Comparison of ENCODE assay signal across 1 cellular context in genomic region chr6:28648035-28648877, GRCh38.
A peak's percentile ranks its signal among the peaks of the same experiment; 100 is the strongest.
TF ChIP-seq lines count a peak whose summit lies in the region.

No MANE protein-coding gene starts in this region.

TF ChIP-seq in HepG2, 621 proteins besides CTCF, POLR2A, EP300 and RAD21 (continued from another document and continues in another):
- no peak for TF ChIP-seq ZNF121 (CRISPR knock-in tag; IDR thresholded peaks at IDR 0.05)
- TF ChIP-seq ZFP91 (CRISPR knock-in tag; IDR thresholded peaks at IDR 0.05; ENCODE audit: borderline replicate concordance), result no peak
- TF ChIP-seq, protein P1, sequence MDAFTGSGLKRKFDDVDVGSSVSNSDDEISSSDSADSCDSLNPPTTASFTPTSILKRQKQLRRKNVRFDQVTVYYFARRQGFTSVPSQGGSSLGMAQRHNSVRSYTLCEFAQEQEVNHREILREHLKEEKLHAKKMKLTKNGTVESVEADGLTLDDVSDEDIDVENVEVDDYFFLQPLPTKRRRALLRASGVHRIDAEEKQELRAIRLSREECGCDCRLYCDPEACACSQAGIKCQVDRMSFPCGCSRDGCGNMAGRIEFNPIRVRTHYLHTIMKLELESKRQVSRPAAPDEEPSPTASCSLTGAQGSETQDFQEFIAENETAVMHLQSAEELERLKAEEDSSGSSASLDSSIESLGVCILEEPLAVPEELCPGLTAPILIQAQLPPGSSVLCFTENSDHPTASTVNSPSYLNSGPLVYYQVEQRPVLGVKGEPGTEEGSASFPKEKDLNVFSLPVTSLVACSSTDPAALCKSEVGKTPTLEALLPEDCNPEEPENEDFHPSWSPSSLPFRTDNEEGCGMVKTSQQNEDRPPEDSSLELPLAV (CRISPR knock-in tag; conservative IDR thresholded peaks at IDR 0.05; ENCODE audit: low read depth), result no peak
- TF ChIP-seq PHB2 (IDR thresholded peaks at IDR 0.05; ENCODE audit: partially characterized antibody), result no peak
- TF ChIP-seq ZNF263 (CRISPR knock-in tag; IDR thresholded peaks at IDR 0.05), result no peak
- no peak for TF ChIP-seq MXD3 (CRISPR knock-in tag; IDR thresholded peaks at IDR 0.05)
- peak; percentile 51; the same call in 1 of the 2 replicates for TF ChIP-seq ZNF703 (CRISPR knock-in tag; IDR thresholded peaks at IDR 0.05; ENCODE audit: borderline replicate concordance)
- TF ChIP-seq TRAFD1 (CRISPR knock-in tag; IDR thresholded peaks at IDR 0.05; ENCODE audit: borderline replicate concordance), result no peak
- no peak for TF ChIP-seq PPARG (CRISPR knock-in tag; conservative IDR thresholded peaks at IDR 0.05)
- no peak for TF ChIP-seq HNRNPK (IDR thresholded peaks at IDR 0.05; ENCODE audit: low read depth, low read length, poor library complexity, severe bottlenecking)
- TF ChIP-seq JARID2 (CRISPR knock-in tag; IDR thresholded peaks at IDR 0.05; ENCODE audit: insufficient replicate concordance), result no peak
- TF ChIP-seq NAIF1 (CRISPR knock-in tag; IDR thresholded peaks at IDR 0.05; ENCODE audit: borderline replicate concordance), result no peak; the same call in 1 of the 2 replicates
- no peak for TF ChIP-seq ZNF773 (CRISPR knock-in tag; IDR thresholded peaks at IDR 0.05; ENCODE audit: borderline replicate concordance)
- TF ChIP-seq MIER2 (CRISPR knock-in tag; IDR thresholded peaks at IDR 0.05), result 0 out of 2 replicates have a peak, but pooled peaks have one; percentile 52
- peak; percentile 22 for TF ChIP-seq ZNF777 (CRISPR knock-in tag; IDR thresholded peaks at IDR 0.05)
- TF ChIP-seq NONO (IDR thresholded peaks at IDR 0.05), result no peak
- peak; percentile 51; the same call in 1 of the 2 replicates for TF ChIP-seq NONO (CRISPR knock-in tag; conservative IDR thresholded peaks at IDR 0.05)
- TF ChIP-seq MXD4 (CRISPR knock-in tag; IDR thresholded peaks at IDR 0.05), result peak; percentile 39; the same call in 1 of the 2 replicates
- TF ChIP-seq CHD4 (IDR thresholded peaks at IDR 0.05; ENCODE audit: borderline replicate concordance, low read length), result peak; percentile 87; the same call in 1 of the 2 replicates
- TF ChIP-seq ZIK1 (CRISPR knock-in tag; IDR thresholded peaks at IDR 0.05; ENCODE audit: borderline replicate concordance, low read depth), result no peak
- TF ChIP-seq PITX1 (CRISPR knock-in tag; IDR thresholded peaks at IDR 0.05), result peak; percentile 68; the same call in 1 of the 2 replicates
- no peak for TF ChIP-seq CC2D1A (CRISPR knock-in tag; IDR thresholded peaks at IDR 0.05)
- TF ChIP-seq KMT2B (CRISPR knock-in tag; IDR thresholded peaks at IDR 0.05), result peak; percentile 35; the same call in 1 of the 2 replicates
- no peak for TF ChIP-seq SKI (IDR thresholded peaks at IDR 0.05; ENCODE audit: partially characterized antibody)
- TF ChIP-seq ZNF230 (CRISPR knock-in tag; IDR thresholded peaks at IDR 0.05), result 0 out of 2 replicates have a peak, but pooled peaks have one; percentile 25
- TF ChIP-seq THAP7 (CRISPR knock-in tag; IDR thresholded peaks at IDR 0.05), result no peak
- TF ChIP-seq ZNF878 (CRISPR knock-in tag; IDR thresholded peaks at IDR 0.05), result 0 out of 2 replicates have a peak, but pooled peaks have one; percentile 50
- peak; percentile 80; the same call in 1 of the 2 replicates for TF ChIP-seq ZNF709 (CRISPR knock-in tag; IDR thresholded peaks at IDR 0.05)
- 0 out of 2 replicates have a peak, but pooled peaks have one; percentile 30 for TF ChIP-seq NPAS2 (CRISPR knock-in tag; IDR thresholded peaks at IDR 0.05; ENCODE audit: borderline replicate concordance)
- TF ChIP-seq, protein P2, sequence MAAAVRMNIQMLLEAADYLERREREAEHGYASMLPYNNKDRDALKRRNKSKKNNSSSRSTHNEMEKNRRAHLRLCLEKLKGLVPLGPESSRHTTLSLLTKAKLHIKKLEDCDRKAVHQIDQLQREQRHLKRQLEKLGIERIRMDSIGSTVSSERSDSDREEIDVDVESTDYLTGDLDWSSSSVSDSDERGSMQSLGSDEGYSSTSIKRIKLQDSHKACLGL (CRISPR knock-in tag; IDR thresholded peaks at IDR 0.05), result no peak
- 0 out of 2 replicates have a peak, but pooled peaks have one; percentile 12 for TF ChIP-seq NR2F6 (IDR thresholded peaks at IDR 0.05)
- TF ChIP-seq NR2F6 (CRISPR knock-in tag; IDR thresholded peaks at IDR 0.05), result no peak
- TF ChIP-seq ZNF510 (CRISPR knock-in tag; IDR thresholded peaks at IDR 0.05; ENCODE audit: low read depth), result no peak
- TF ChIP-seq TEF (CRISPR knock-in tag; IDR thresholded peaks at IDR 0.05), result no peak
- 0 out of 2 replicates have a peak, but pooled peaks have one; percentile 83 for TF ChIP-seq SP140L (CRISPR knock-in tag; IDR thresholded peaks at IDR 0.05; ENCODE audit: borderline replicate concordance)
- peak; percentile 42; the same call in 1 of the 2 replicates for TF ChIP-seq MAX (IDR thresholded peaks at IDR 0.05)
- TF ChIP-seq NR2F1 (CRISPR knock-in tag; IDR thresholded peaks at IDR 0.05), result no peak
- TF ChIP-seq PAX8 (CRISPR knock-in tag; IDR thresholded peaks at IDR 0.05; ENCODE audit: borderline replicate concordance), result 0 out of 2 replicates have a peak, but pooled peaks have one; percentile 49
- no peak for TF ChIP-seq ISX (CRISPR knock-in tag; conservative IDR thresholded peaks at IDR 0.05)
- TF ChIP-seq BRF2 (CRISPR knock-in tag; IDR thresholded peaks at IDR 0.05), result no peak
- TF ChIP-seq ZKSCAN5 (CRISPR knock-in tag; IDR thresholded peaks at IDR 0.05), result no peak
- TF ChIP-seq ZNF451 (CRISPR knock-in tag; IDR thresholded peaks at IDR 0.05), result no peak
- TF ChIP-seq ZNF296 (CRISPR knock-in tag; conservative IDR thresholded peaks at IDR 0.05), result no peak
- 0 out of 2 replicates have a peak, but pooled peaks have one; percentile 60 for TF ChIP-seq ZKSCAN8 (CRISPR knock-in tag; IDR thresholded peaks at IDR 0.05; ENCODE audit: borderline replicate concordance)
- no peak for TF ChIP-seq MAFF (IDR thresholded peaks at IDR 0.05; ENCODE audit: low read depth, low read length)
- no peak for TF ChIP-seq SIN3B (IDR thresholded peaks at IDR 0.05; ENCODE audit: low read length)
- TF ChIP-seq NCOR1 (IDR thresholded peaks at IDR 0.05; ENCODE audit: borderline replicate concordance, low read length), result peak; percentile 62; the same call in 1 of the 2 replicates
- no peak for TF ChIP-seq RARG (CRISPR knock-in tag; IDR thresholded peaks at IDR 0.05; ENCODE audit: low read depth)
- TF ChIP-seq ZNF136 (CRISPR knock-in tag; IDR thresholded peaks at IDR 0.05; ENCODE audit: low read depth), result 0 out of 2 replicates have a peak, but pooled peaks have one; percentile 32
- TF ChIP-seq PAWR (CRISPR knock-in tag; IDR thresholded peaks at IDR 0.05; ENCODE audit: borderline replicate concordance), result 0 out of 2 replicates have a peak, but pooled peaks have one; percentile 51
- 0 out of 2 replicates have a peak, but pooled peaks have one; percentile 36 for TF ChIP-seq ZBTB42 (CRISPR knock-in tag; IDR thresholded peaks at IDR 0.05)
- TF ChIP-seq CEBPG (CRISPR knock-in tag; IDR thresholded peaks at IDR 0.05), result peak; percentile 16; the same call in 1 of the 2 replicates
- TF ChIP-seq TBL1XR1 (IDR thresholded peaks at IDR 0.05; ENCODE audit: borderline replicate concordance, low read length, partially characterized antibody), result peak; percentile 19
- TF ChIP-seq ESRRA (CRISPR knock-in tag; IDR thresholded peaks at IDR 0.05; ENCODE audit: low read depth), result no peak
- TF ChIP-seq MLXIP (CRISPR knock-in tag; IDR thresholded peaks at IDR 0.05; ENCODE audit: borderline replicate concordance), result no peak
- no peak for TF ChIP-seq ZNF589 (CRISPR knock-in tag; conservative IDR thresholded peaks at IDR 0.05)
- TF ChIP-seq, protein P3, sequence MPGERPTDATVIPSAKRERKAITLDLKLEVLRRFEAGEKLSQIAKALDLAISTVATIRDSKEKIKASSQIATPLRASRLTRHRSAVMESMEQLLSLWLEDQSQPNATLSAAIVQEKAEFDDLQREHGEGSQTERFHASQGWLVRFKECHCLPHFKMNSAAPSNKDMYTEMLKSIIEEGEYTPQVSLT (CRISPR knock-in tag; IDR thresholded peaks at IDR 0.05; ENCODE audit: borderline replicate concordance, low read depth), result no peak
- TF ChIP-seq AKAP8 (CRISPR knock-in tag; IDR thresholded peaks at IDR 0.05), result no peak
- TF ChIP-seq PCBP2 (optimal IDR thresholded peaks at IDR 0.05; ENCODE audit: low read depth, low read length, poor library complexity, severe bottlenecking), result no peak
- TF ChIP-seq ZNF17 (CRISPR knock-in tag; IDR thresholded peaks at IDR 0.05), result no peak
- TF ChIP-seq ZNF260 (CRISPR knock-in tag; IDR thresholded peaks at IDR 0.05; ENCODE audit: borderline replicate concordance, low read depth), result no peak
